Comparison of ENCODE assay signal across 14 cellular contexts in the genomic region with DNA sequence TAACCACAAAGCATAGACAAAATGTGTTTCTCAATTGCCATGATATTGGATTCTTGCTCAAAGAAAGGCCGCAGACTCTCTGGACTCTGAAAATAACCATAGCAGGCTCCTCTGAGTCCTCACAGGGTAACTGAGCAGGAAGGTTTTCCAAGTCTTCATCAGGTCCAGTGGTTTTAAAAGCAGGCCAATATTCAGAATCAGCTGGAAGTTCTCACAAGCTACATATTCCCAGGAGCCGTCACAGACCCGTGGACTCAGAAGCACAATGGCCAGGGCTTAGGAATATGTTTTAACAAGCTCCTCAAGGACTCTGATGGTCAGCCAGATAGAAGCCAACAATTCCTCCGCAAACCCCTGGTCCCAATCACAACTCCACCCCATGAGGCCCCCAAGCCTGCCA.
"Had no signal": no experiment of that assay in that cellular context is flagged by ENCODE, and none has a peak within 500 bp of the region (broad histone marks: within the 10 kb centered on the region; RNA-seq: fewer than 3 reads in every experiment).

No MANE protein-coding gene starts in this region.

- H3K4me1 ChIP-seq: SJSA1 had no signal

- H3K27ac ChIP-seq: SJSA1 had no signal

- DNase-seq: activated CD4-positive, alpha-beta memory T cell treated with anti-CD3 and anti-CD28 coated beads for 36 hours; activated gamma-delta T cell treated with Interleukin-2 at 50 U/mL for 16 hours; activated naive CD8-positive, alpha-beta T cell treated with anti-CD3 and anti-CD28 coated beads for 36 hours; activated T-cell treated with anti-CD3 and anti-CD28 coated beads, Interleukin-2, amount 50 U/mL, for 4 hours; aorta; dorsolateral prefrontal cortex; stimulated activated CD4-positive, alpha-beta T cell treated with anti-CD3 and anti-CD28 coated beads, Interleukin-4, amount 100 ng/mL, for 24 hours; stimulated activated naive CD8-positive, alpha-beta T cell treated with anti-CD3 and anti-CD28 coated beads, Interleukin-15, amount 100 ng/mL, for 72 hours; SW 1271 had no signal

- H3K9me3 ChIP-seq: prostate gland, SJSA1 had no signal

- FAIRE-seq: bronchial epithelial cell, keratinocyte had no signal

- ATAC-seq: activated T-cell treated with anti-CD3 and anti-CD28 coated beads, Interleukin-2, amount 50 U/mL, for 4 hours; esophagus mucosa; stimulated activated naive CD8-positive, alpha-beta T cell treated with anti-CD3 and anti-CD28 coated beads, Interleukin-15, amount 100 ng/mL, for 72 hours had no signal

- H3K4me3 ChIP-seq: dorsolateral prefrontal cortex, prostate gland, SJSA1 had no signal

- H3K27me3 ChIP-seq: dorsolateral prefrontal cortex, SJSA1 had no signal

- H3K36me3 ChIP-seq: prostate gland, SJSA1 had no signal
